In the genomic region with DNA sequence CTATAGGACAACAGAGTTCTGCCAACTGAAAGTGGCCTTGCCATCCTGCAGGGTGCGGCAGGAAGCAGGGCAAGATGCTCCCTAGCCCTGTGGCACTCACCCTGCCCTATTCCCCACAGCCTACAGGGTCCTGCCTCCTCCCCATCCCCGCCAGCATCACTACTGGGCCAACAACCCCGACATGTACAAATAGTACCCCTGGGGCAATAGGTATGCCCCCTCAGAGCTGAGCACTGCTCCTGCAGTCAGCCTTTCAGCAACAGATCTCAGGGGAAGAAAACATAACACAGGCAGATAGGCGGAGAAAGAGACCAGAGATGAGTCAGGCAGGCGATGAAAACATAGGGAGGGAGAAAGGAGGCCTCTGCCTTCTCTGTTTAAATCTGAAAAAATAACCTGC, we compare ENCODE assay signal across 10 cellular contexts.
A peak's percentile ranks its signal among the peaks of the same experiment; 100 is the strongest.
DNase-seq lines count a peak whose midpoint lies in the region; ATAC-seq, FAIRE-seq and TF ChIP-seq lines count a peak whose summit lies in the region.
"Had no signal": no experiment of that assay in that cellular context is flagged by ENCODE, and none has a peak within 500 bp of the region (broad histone marks: within the 10 kb centered on the region; RNA-seq: fewer than 3 reads in every experiment).

No MANE protein-coding gene starts in this region.

- H3K9ac ChIP-seq in astrocyte (ENCODE audit: low read length): peak overlapping the region; percentile 43

- no peaks in the 10 kb centered on the region for H3K27me3 ChIP-seq in astrocyte (ENCODE audit: insufficient read depth, low read length)
- H3K27me3 ChIP-seq in cardiac muscle cell: no peaks in the 10 kb centered on the region
- H3K27me3 ChIP-seq in transverse colon: no peaks in the 10 kb centered on the region
- H3K27me3 ChIP-seq in CD8-positive, alpha-beta memory T cell (ENCODE audit: insufficient read depth, low read length, poor library complexity, severe bottlenecking): no peaks in the 10 kb centered on the region
- H3K27me3 ChIP-seq: SJCRH30 had no signal

- intact Hi-C loops in transverse colon (cut with DNase I; ENCODE audit: low total_unique reads): no loop called here
- intact Hi-C loops in activated CD4-positive, alpha-beta T cell treated with anti-CD3 and anti-CD28 coated beads for 36 hours (cut with DNase I, micrococcal nuclease): no loop called here

- POLR2A ChIA-PET in CD8-positive, alpha-beta memory T cell (lab: Charles Lee): no interaction called here
- POLR2A ChIA-PET in activated CD4-positive, alpha-beta T cell treated with anti-CD3 and anti-CD28 coated beads for 36 hours (lab: Charles Lee): no interaction called here

- H2AFZ ChIP-seq in astrocyte (ENCODE audit: low read depth, low read length): no peak overlapping the region

- H3K27me3 Mint-ChIP-seq in astrocyte (ENCODE audit: low read depth, unreplicated experiment) (no peaks in the 10 kb centered on the region), endothelial cell (ENCODE audit: unreplicated experiment) (peaks cover 2% of the 10 kb centered on the region)
- H3K27me3 Mint-ChIP-seq in CD8-positive, alpha-beta memory T cell: no peaks in the 10 kb centered on the region
- H3K27me3 Mint-ChIP-seq in activated CD4-positive, alpha-beta T cell treated with anti-CD3 and anti-CD28 coated beads for 36 hours: no peaks in the 10 kb centered on the region

- H3K27ac Mint-ChIP-seq in astrocyte (ENCODE audit: unreplicated experiment) (peak overlapping the region; percentile 43), endothelial cell (ENCODE audit: unreplicated experiment) (no peak overlapping the region)
- H3K27ac Mint-ChIP-seq in CD8-positive, alpha-beta memory T cell: peak overlapping the region in 1 of 8 donors; percentile 5
- H3K27ac Mint-ChIP-seq in activated CD4-positive, alpha-beta T cell treated with anti-CD3 and anti-CD28 coated beads for 36 hours: no peak overlapping the region

- TF ChIP-seq POLR2A in transverse colon (IDR thresholded peaks at IDR 0.05): no peak

- ATAC-seq in activated CD4-positive, alpha-beta T cell treated with anti-CD3 and anti-CD28 coated beads for 36 hours: no peak

- WGBS in transverse colon (ENCODE audit: low coverage in 1 of 2), 2 donors: 89% methylated on average over 5 of the region's 5 CpGs; no CpG with 5 or more reads in 1 of the 2 donors

- peak overlapping the region; percentile 20 for H3K4me3 Mint-ChIP-seq in astrocyte (ENCODE audit: unreplicated experiment)
- no peak overlapping the region for H3K4me3 Mint-ChIP-seq in endothelial cell (ENCODE audit: unreplicated experiment)
- H3K4me3 Mint-ChIP-seq in CD8-positive, alpha-beta memory T cell: no peak overlapping the region
- no peak overlapping the region for H3K4me3 Mint-ChIP-seq in activated CD4-positive, alpha-beta T cell treated with anti-CD3 and anti-CD28 coated beads for 36 hours

- CTCF ChIA-PET in CD8-positive, alpha-beta memory T cell (lab: Charles Lee): no interaction called here
- CTCF ChIA-PET in activated CD4-positive, alpha-beta T cell treated with anti-CD3 and anti-CD28 coated beads for 36 hours (lab: Charles Lee): no interaction called here

- DNase-seq in NCI-H345 (lab: John Stamatoyannopoulos, UW) (peak; percentile 35), NCI-H345 treated with DMSO at 0.1 percent for 48 hours (lab: John Stamatoyannopoulos, UW; ENCODE audit: unreplicated experiment) (no peak), astrocyte (ENCODE audit: low read depth) (no peak), cardiac muscle cell (ENCODE audit: low read depth in 1 of 2, low spot score in 1 of 2) (peak in 1 of 2 donors; percentile 59), transverse colon (no peak), endothelial cell (ENCODE audit: low spot score) (no peak)
- DNase-seq in CD8-positive, alpha-beta memory T cell: no peak
- DNase-seq in activated CD4-positive, alpha-beta T cell treated with anti-CD3 and anti-CD28 coated beads for 36 hours: no peak
- DNase-seq: mesendoderm had no signal

- H3K4me2 ChIP-seq in astrocyte (ENCODE audit: low read length): peak overlapping the region; percentile 69

- peaks cover 6% of the 10 kb centered on the region for H3K9me3 Mint-ChIP-seq in astrocyte (ENCODE audit: unreplicated experiment)
- H3K9me3 Mint-ChIP-seq in endothelial cell (ENCODE audit: unreplicated experiment): peaks cover 5% of the 10 kb centered on the region
- peaks cover 2 to 8% (median 7%) of the 10 kb centered on the region in 5 donors for H3K9me3 Mint-ChIP-seq in CD8-positive, alpha-beta memory T cell
- peaks cover 6% of the 10 kb centered on the region for H3K9me3 Mint-ChIP-seq in activated CD4-positive, alpha-beta T cell treated with anti-CD3 and anti-CD28 coated beads for 36 hours (ENCODE audit: low read depth)

- peaks cover 39% of the 10 kb centered on the region for H3K4me1 Mint-ChIP-seq in astrocyte (ENCODE audit: low read depth, unreplicated experiment)
- peaks cover 15% of the 10 kb centered on the region for H3K4me1 Mint-ChIP-seq in endothelial cell (ENCODE audit: unreplicated experiment)
- H3K4me1 Mint-ChIP-seq in CD8-positive, alpha-beta memory T cell: peaks cover 17 to 24% (median 18%) of the 10 kb centered on the region in 3 donors
- H3K4me1 Mint-ChIP-seq in activated CD4-positive, alpha-beta T cell treated with anti-CD3 and anti-CD28 coated beads for 36 hours: peaks cover 21% of the 10 kb centered on the region

- TF ChIP-seq EP300 in transverse colon (IDR thresholded peaks at IDR 0.05; ENCODE audit: low read depth): no peak

- in situ Hi-C loops in transverse colon (cut with MboI; ENCODE audit: low pct_ligation_motif_present in 1 of 4, low pct_unique_long_range_greater_than_20kb in 1 of 4, low sequenced_read_pairs in 3 of 4): no loop called here

- H3K27ac ChIP-seq in astrocyte (ENCODE audit: low read depth, low read length) (peak overlapping the region; percentile 38), cardiac muscle cell (peak overlapping the region; percentile 57), transverse colon (peak overlapping the region; percentile 3 to 57 (median 40))
- H3K27ac ChIP-seq in CD8-positive, alpha-beta memory T cell (ENCODE audit: low read depth, low read length): no peak overlapping the region

- H4K20me1 ChIP-seq in astrocyte (ENCODE audit: insufficient read depth, low read length): no peaks in the 10 kb centered on the region

- no peak for FAIRE-seq in astrocyte (lab: Jason Lieb, UNC)

- H3K36me3 ChIP-seq in astrocyte (ENCODE audit: insufficient read depth, low read length) (no peaks in the 10 kb centered on the region), cardiac muscle cell (no peaks in the 10 kb centered on the region), transverse colon (no peaks in the 10 kb centered on the region)
- no peaks in the 10 kb centered on the region for H3K36me3 ChIP-seq in CD8-positive, alpha-beta memory T cell (ENCODE audit: insufficient read depth, low read length)
- H3K36me3 ChIP-seq: SJCRH30 had no signal

- no peak for TF ChIP-seq CTCF in astrocyte (IDR thresholded peaks at IDR 0.05; ENCODE audit: insufficient read depth, low read depth, low read length)
- peak; percentile 8 for TF ChIP-seq CTCF in cardiac muscle cell (IDR thresholded peaks at IDR 0.05; ENCODE audit: low read depth, low read length)
- no peak for TF ChIP-seq CTCF in transverse colon (IDR thresholded peaks at IDR 0.05)
- no peak for TF ChIP-seq CTCF in endothelial cell (IDR thresholded peaks at IDR 0.05; ENCODE audit: unreplicated experiment)

- no peaks in the 10 kb centered on the region for H3K9me3 ChIP-seq in astrocyte (ENCODE audit: insufficient read depth, low read depth, low read length)
- no peaks in the 10 kb centered on the region for H3K9me3 ChIP-seq in cardiac muscle cell (ENCODE audit: low read depth)
- peaks cover 0 to 5% of the 10 kb centered on the region in 2 donors for H3K9me3 ChIP-seq in transverse colon
- H3K9me3 ChIP-seq in CD8-positive, alpha-beta memory T cell (ENCODE audit: low read length): peaks cover 3% of the 10 kb centered on the region
- H3K9me3 ChIP-seq: SJCRH30 had no signal

- H3K36me3 Mint-ChIP-seq in astrocyte (ENCODE audit: low read depth, unreplicated experiment) (peaks cover 2% of the 10 kb centered on the region), endothelial cell (ENCODE audit: low read depth, unreplicated experiment) (no peaks in the 10 kb centered on the region)
- peaks cover 5 to 11% (median 7%) of the 10 kb centered on the region in 3 donors for H3K36me3 Mint-ChIP-seq in CD8-positive, alpha-beta memory T cell
- H3K36me3 Mint-ChIP-seq in activated CD4-positive, alpha-beta T cell treated with anti-CD3 and anti-CD28 coated beads for 36 hours (ENCODE audit: low read depth): peaks cover 7% of the 10 kb centered on the region

- H3K4me1 ChIP-seq in astrocyte (ENCODE audit: insufficient read depth, low read length): peaks cover 36% of the 10 kb centered on the region
- H3K4me1 ChIP-seq in cardiac muscle cell (ENCODE audit: low read depth): peaks cover 6% of the 10 kb centered on the region
- peaks cover 0 to 14% (median 4%) of the 10 kb centered on the region in 4 donors for H3K4me1 ChIP-seq in transverse colon
- no peaks in the 10 kb centered on the region for H3K4me1 ChIP-seq in CD8-positive, alpha-beta memory T cell (ENCODE audit: insufficient read depth, low read length)

- no peak overlapping the region for H3K4me3 ChIP-seq in astrocyte (ENCODE audit: insufficient read depth, low read depth, low read length)
- H3K4me3 ChIP-seq in cardiac muscle cell: no peak overlapping the region
- no peak overlapping the region for H3K4me3 ChIP-seq in transverse colon
- no peak overlapping the region for H3K4me3 ChIP-seq in CD8-positive, alpha-beta memory T cell (ENCODE audit: low read length)
- H3K4me3 ChIP-seq: SJCRH30 had no signal

- H3K79me2 ChIP-seq in astrocyte (ENCODE audit: insufficient read depth, low read length): peaks cover 19% of the 10 kb centered on the region
